Comparison of ENCODE assay signal across 1 cellular context in genomic region chr1:186325239-186325638, GRCh38.
TF ChIP-seq lines count a peak whose summit lies in the region.

No MANE protein-coding gene starts in this region.

TF ChIP-seq in WTC11, 78 proteins besides CTCF, POLR2A, EP300 and RAD21 (continued from another document):
- TF ChIP-seq MAX (CRISPR knock-in tag; IDR thresholded peaks at IDR 0.05) = no peak
- no peak for TF ChIP-seq STAT6 (CRISPR knock-in tag; conservative IDR thresholded peaks at IDR 0.05; ENCODE audit: low read depth)
- no peak for TF ChIP-seq ZNF138 (CRISPR knock-in tag; conservative IDR thresholded peaks at IDR 0.05)
- TF ChIP-seq ZNF512 (CRISPR knock-in tag; IDR thresholded peaks at IDR 0.05; ENCODE audit: borderline replicate concordance) = no peak
